1 cellular context compared by ENCODE assay signal in genomic region chr10:59878915-59879314, GRCh38.
TF ChIP-seq lines count a peak whose summit lies in the region.

No MANE protein-coding gene starts in this region.

TF ChIP-seq in GM23338, 12 proteins besides CTCF, POLR2A, EP300 and RAD21 (continued from another document):
- TF ChIP-seq ZNF462 (CRISPR knock-in tag; IDR thresholded peaks at IDR 0.05): no peak
- no peak for TF ChIP-seq ZNF114 (CRISPR knock-in tag; IDR thresholded peaks at IDR 0.05)
- TF ChIP-seq NANOG (IDR thresholded peaks at IDR 0.05; ENCODE audit: borderline replicate concordance): no peak
- no peak for TF ChIP-seq CREB1 (CRISPR knock-in tag; IDR thresholded peaks at IDR 0.05; ENCODE audit: low read depth)
- TF ChIP-seq REST (IDR thresholded peaks at IDR 0.05; ENCODE audit: unreplicated experiment): no peak
- TF ChIP-seq STAT1 (IDR thresholded peaks at IDR 0.05; ENCODE audit: unreplicated experiment): no peak
- TF ChIP-seq ZNF331 (CRISPR knock-in tag; IDR thresholded peaks at IDR 0.05; ENCODE audit: low read depth): no peak
- no peak for TF ChIP-seq EZH2 (IDR thresholded peaks at IDR 0.05; ENCODE audit: low read depth, unreplicated experiment)
TF ChIP-seq in GM23338: peak in this region for 0.
